In the genomic region with DNA sequence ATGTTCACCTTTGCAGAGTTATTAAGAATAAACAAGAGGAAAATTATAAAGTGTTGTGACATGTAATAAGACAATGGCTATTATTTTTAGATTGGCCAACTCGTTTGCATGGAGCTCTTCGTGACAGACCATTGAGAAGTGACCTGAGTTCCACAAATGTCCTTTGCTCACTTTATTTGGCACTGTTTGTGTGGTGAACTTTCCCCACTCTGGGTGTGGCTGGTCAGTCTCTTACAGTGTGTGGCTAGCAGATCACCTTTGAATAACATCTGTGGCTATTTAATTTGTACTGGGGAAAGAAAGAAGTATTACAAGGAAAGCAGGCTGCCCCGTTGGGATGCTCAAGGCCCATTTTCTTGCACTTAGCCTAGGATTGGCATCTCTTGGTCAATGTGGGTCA, we compare ENCODE assay signal across 33 cellular contexts.
"Had no signal": no experiment of that assay in that cellular context is flagged by ENCODE, and none has a peak within 500 bp of the region (broad histone marks: within the 10 kb centered on the region; RNA-seq: fewer than 3 reads in every experiment).

No MANE protein-coding gene starts in this region.

- H3K27ac ChIP-seq: KMS-11 had no signal

- H3K4me3 ChIP-seq: MG63 had no signal

- DNase-seq: Karpas-422, Kasumi-1, KG1, MG63, MM.1S, MV-4-11, NCI-H1048, NCI-H1092, NCI-H1092 treated with DMSO at 0.1 percent for 48 hours, NCI-H1105, NCI-H1105 treated with DMSO at 0.1 percent for 48 hours, NCI-H1417, NCI-H1417 treated with DMSO at 0.1 percent for 48 hours, NCI-H1436, NCI-H1436 treated with DMSO at 0.1 percent for 48 hours, NCI-H146, NCI-H1694, NCI-H1694 treated with DMSO at 0.1 percent for 48 hours, NCI-H187, NCI-H187 treated with DMSO at 0.1 percent for 48 hours, NCI-H1930, NCI-H2029, NCI-H2029 treated with DMSO at 0.1 percent for 48 hours, NCI-H2081, NCI-H2081 treated with DMSO at 0.1 percent for 48 hours, NCI-H2107, NCI-H2171, NCI-H2171 treated with DMSO at 0.1 percent for 48 hours, NCI-H2227 treated with DMSO at 0.1 percent for 48 hours, NCI-H345, NCI-H446, NCI-H446 treated with DMSO at 0.1 percent for 48 hours had no signal

- H3K36me3 ChIP-seq: MG63 had no signal

- H3K9me3 ChIP-seq: MG63 had no signal

- H3K27me3 ChIP-seq: MG63 had no signal
